Comparison of ENCODE assay signal across 1 cellular context in genomic region chr12:120006248-120006975, GRCh38.
TF ChIP-seq lines count a peak whose summit lies in the region.

No MANE protein-coding gene starts in this region.

TF ChIP-seq in SK-N-SH treated with all-trans-retinoic acid at 6 μM for 48 hours, 23 proteins besides CTCF, POLR2A, EP300 and RAD21 (continued from another document):
- TF ChIP-seq ESRRG (CRISPR knock-in tag; IDR thresholded peaks at IDR 0.05) (no peak), GLIS3 (CRISPR knock-in tag; IDR thresholded peaks at IDR 0.05) (no peak), PATZ1 (CRISPR knock-in tag; IDR thresholded peaks at IDR 0.05; ENCODE audit: borderline replicate concordance) (no peak), ZFP3 (CRISPR knock-in tag; IDR thresholded peaks at IDR 0.05) (no peak), ISL1 (CRISPR knock-in tag; IDR thresholded peaks at IDR 0.05) (no peak), OSR1 (CRISPR knock-in tag; IDR thresholded peaks at IDR 0.05) (no peak), POU6F1 (CRISPR knock-in tag; IDR thresholded peaks at IDR 0.05; ENCODE audit: borderline replicate concordance, low read depth) (no peak), TOX (CRISPR knock-in tag; IDR thresholded peaks at IDR 0.05; ENCODE audit: borderline replicate concordance) (no peak)
